40 cellular contexts compared by ENCODE assay signal in the genomic region with DNA sequence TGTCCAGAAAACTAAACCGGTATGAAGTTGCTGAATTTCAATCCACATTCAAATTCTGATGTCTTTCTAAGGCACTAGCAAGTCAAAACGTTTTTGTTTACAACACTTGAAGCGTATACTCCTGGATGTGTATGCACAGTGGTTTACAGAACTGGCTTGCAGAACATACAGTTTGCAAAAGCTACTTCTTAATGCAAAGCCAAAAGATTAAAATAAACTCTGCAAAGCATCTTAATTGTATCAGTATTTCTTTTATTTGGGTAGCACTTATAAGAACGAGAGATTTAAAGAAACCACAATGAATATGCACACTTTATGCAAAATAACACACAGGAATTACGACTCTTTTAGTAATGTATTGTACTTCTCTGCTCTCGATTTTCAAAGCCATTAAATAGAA.
"Had no signal": no experiment of that assay in that cellular context is flagged by ENCODE, and none has a peak within 500 bp of the region (broad histone marks: within the 10 kb centered on the region; RNA-seq: fewer than 3 reads in every experiment).

No MANE protein-coding gene starts in this region.

- H3K9me3 Mint-ChIP-seq: activated naive CD4-positive, alpha-beta T cell treated with anti-CD3 and anti-CD28 coated beads for 36 hours; activated naive CD4-positive, alpha-beta T cell treated with anti-CD3 and anti-CD28 coated beads, Interleukin-2, amount 10 ng/mL, durations not matched to agents 7 days and 5 days; activated naive CD4-positive, alpha-beta T cell treated with anti-CD3 and anti-CD28 coated beads, Interleukin-2, amount 50 U/mL, for 24 hours; activated naive CD4-positive, alpha-beta T cell treated with anti-CD3 and anti-CD28 coated beads, Interleukin-2, amount 50 U/mL, for 72 hours; activated naive CD8-positive, alpha-beta T cell treated with anti-CD3 and anti-CD28 coated beads for 36 hours; activated naive CD8-positive, alpha-beta T cell treated with anti-CD3 and anti-CD28 coated beads, Interleukin-2, amount 10 ng/mL, durations not matched to agents 7 days and 5 days; activated T-cell treated with anti-CD3 and anti-CD28 coated beads, Interleukin-2, amount 50 U/mL, for 4 hours; activated T-cell treated with anti-CD3 and anti-CD28 coated beads, Interleukin-2, amount 50 U/mL, for 72 hours; activated T-helper 1 cell treated with anti-CD3 and anti-CD28 coated beads, Interleukin-12 subunit alpha, Interleukin-12 subunit beta, Interleukin-2, Interleukin-4 antibody, amounts not matched to agents 30 ng/mL and 10 ng/mL and 1 ng/mL, durations not matched to agents 14 hours and 24 hours and 36 hours; activated T-helper 17 cell treated with anti-CD3 and anti-CD28 coated beads, Interleukin-2, amount 50 U/mL, for 72 hours; activated T-helper 2 cell treated with anti-CD3 and anti-CD28 coated beads, Interferon-gamma antibody, Interleukin-2, Interleukin-4, amounts not matched to agents 10 μg/mL and 5 μg/mL and 100 μg/mL, durations not matched to agents 14 hours and 24 hours and 36 hours had no signal

- H3K4me3 ChIP-seq: adrenal gland, ascending aorta, body of pancreas, breast epithelium, cardiac muscle cell, colonic mucosa had no signal

- DNase-seq: activated effector memory CD4-positive, alpha-beta T cell treated with anti-CD3 and anti-CD28 coated beads, Interleukin-2, amount 50 U/mL, for 16 hours; activated effector memory CD4-positive, alpha-beta T cell treated with Interleukin-2 at 50 U/mL for 16 hours; activated gamma-delta T cell; activated gamma-delta T cell treated with Interleukin-2 at 50 U/mL for 16 hours; activated naive CD4-positive, alpha-beta T cell; activated naive CD4-positive, alpha-beta T cell treated with anti-CD3 and anti-CD28 coated beads for 36 hours; activated naive CD4-positive, alpha-beta T cell treated with anti-CD3 and anti-CD28 coated beads, Interleukin-2, amount 10 ng/mL, durations not matched to agents 7 days and 5 days; activated naive CD4-positive, alpha-beta T cell treated with anti-CD3 and anti-CD28 coated beads, Interleukin-2, amount 50 U/mL, for 16 hours; activated naive CD4-positive, alpha-beta T cell treated with Interleukin-2 at 50 U/mL for 16 hours; activated naive CD8-positive, alpha-beta T cell treated with anti-CD3 and anti-CD28 coated beads for 36 hours; activated naive CD8-positive, alpha-beta T cell treated with anti-CD3 and anti-CD28 coated beads, Interleukin-2, amount 10 ng/mL, durations not matched to agents 7 days and 5 days; activated naive CD8-positive, alpha-beta T cell treated with anti-CD3 and anti-CD28 coated beads, Interleukin-2, amount 50 U/mL, for 24 hours; activated T-cell treated with anti-CD3 and anti-CD28 coated beads, Interleukin-2, amount 50 U/mL, for 4 hours; activated T-cell treated with anti-CD3 and anti-CD28 coated beads, Interleukin-2, amount 50 U/mL, for 48 hours; activated T-cell treated with anti-CD3 and anti-CD28 coated beads, Interleukin-2, amount 50 U/mL, for 72 hours; adrenal gland; amniotic stem cell; amygdala; anterior cingulate cortex; aorta; body of pancreas; brain microvascular endothelial cell; caudate nucleus; central memory CD4-positive, alpha-beta T cell; cerebellar nuclear complex; colonic mucosa had no signal

- H3K27me3 Mint-ChIP-seq: activated naive CD4-positive, alpha-beta T cell treated with anti-CD3 and anti-CD28 coated beads, Interleukin-2, amount 10 ng/mL, durations not matched to agents 7 days and 5 days; activated naive CD4-positive, alpha-beta T cell treated with anti-CD3 and anti-CD28 coated beads, Interleukin-2, amount 50 U/mL, for 24 hours; activated naive CD8-positive, alpha-beta T cell; activated naive CD8-positive, alpha-beta T cell treated with anti-CD3 and anti-CD28 coated beads, Interleukin-2, amount 10 ng/mL, durations not matched to agents 7 days and 5 days; activated naive CD8-positive, alpha-beta T cell treated with anti-CD3 and anti-CD28 coated beads, Interleukin-2, amount 50 U/mL, for 24 hours; brain; central memory CD8-positive, alpha-beta T cell had no signal

- H3K27ac ChIP-seq: adrenal gland, ascending aorta, body of pancreas, brain microvascular endothelial cell, breast epithelium, cardiac muscle cell, colonic mucosa had no signal

- ATAC-seq: activated naive CD4-positive, alpha-beta T cell treated with anti-CD3 and anti-CD28 coated beads, Interleukin-2, amount 50 U/mL, for 72 hours; activated naive CD8-positive, alpha-beta T cell treated with anti-CD3 and anti-CD28 coated beads, Interleukin-2, amount 50 U/mL, for 24 hours; activated T-cell treated with anti-CD3 and anti-CD28 coated beads, Interleukin-2, amount 50 U/mL, for 4 hours; activated T-cell treated with anti-CD3 and anti-CD28 coated beads, Interleukin-2, amount 50 U/mL, for 72 hours; activated T-helper 17 cell treated with anti-CD3 and anti-CD28 coated beads, Interleukin-2, amount 50 U/mL, for 72 hours; body of pancreas had no signal

- H3K9me3 ChIP-seq: adrenal gland, ascending aorta, body of pancreas, breast epithelium, colonic mucosa had no signal

- FAIRE-seq: astrocyte, bronchial epithelial cell, colon had no signal

- H3K4me1 ChIP-seq: adrenal gland, ascending aorta, body of pancreas, breast epithelium, colonic mucosa had no signal

- H3K4me3 Mint-ChIP-seq: activated naive CD4-positive, alpha-beta T cell treated with anti-CD3 and anti-CD28 coated beads for 36 hours; activated naive CD4-positive, alpha-beta T cell treated with anti-CD3 and anti-CD28 coated beads, Interleukin-2, amount 10 ng/mL, durations not matched to agents 7 days and 5 days; activated naive CD4-positive, alpha-beta T cell treated with anti-CD3 and anti-CD28 coated beads, Interleukin-2, amount 50 U/mL, for 24 hours; activated naive CD8-positive, alpha-beta T cell; activated naive CD8-positive, alpha-beta T cell treated with anti-CD3 and anti-CD28 coated beads for 36 hours; activated naive CD8-positive, alpha-beta T cell treated with anti-CD3 and anti-CD28 coated beads, Interleukin-2, amount 10 ng/mL, durations not matched to agents 7 days and 5 days; activated naive CD8-positive, alpha-beta T cell treated with anti-CD3 and anti-CD28 coated beads, Interleukin-2, amount 50 U/mL, for 24 hours; activated T-cell treated with anti-CD3 and anti-CD28 coated beads, Interleukin-2, amount 50 U/mL, for 4 hours; activated T-cell treated with anti-CD3 and anti-CD28 coated beads, Interleukin-2, amount 50 U/mL, for 72 hours; activated T-helper 1 cell treated with anti-CD3 and anti-CD28 coated beads, Interleukin-12 subunit alpha, Interleukin-12 subunit beta, Interleukin-2, Interleukin-4 antibody, amounts not matched to agents 30 ng/mL and 10 ng/mL and 1 ng/mL, durations not matched to agents 14 hours and 24 hours and 36 hours; activated T-helper 17 cell treated with anti-CD3 and anti-CD28 coated beads, Interleukin-2, amount 50 U/mL, for 72 hours; central memory CD8-positive, alpha-beta T cell had no signal

- H3K27me3 ChIP-seq: adrenal gland, ascending aorta, body of pancreas, brain microvascular endothelial cell, breast epithelium, cardiac muscle cell, colonic mucosa had no signal

- H3K36me3 ChIP-seq: adrenal gland, ascending aorta, brain microvascular endothelial cell, breast epithelium, cardiac muscle cell, colonic mucosa had no signal

- H3K36me3 Mint-ChIP-seq: activated naive CD4-positive, alpha-beta T cell treated with anti-CD3 and anti-CD28 coated beads, Interleukin-2, amount 10 ng/mL, durations not matched to agents 7 days and 5 days; activated naive CD4-positive, alpha-beta T cell treated with anti-CD3 and anti-CD28 coated beads, Interleukin-2, amount 50 U/mL, for 24 hours; activated naive CD4-positive, alpha-beta T cell treated with anti-CD3 and anti-CD28 coated beads, Interleukin-2, amount 50 U/mL, for 72 hours; activated naive CD8-positive, alpha-beta T cell; activated naive CD8-positive, alpha-beta T cell treated with anti-CD3 and anti-CD28 coated beads for 36 hours; activated naive CD8-positive, alpha-beta T cell treated with anti-CD3 and anti-CD28 coated beads, Interleukin-2, amount 10 ng/mL, durations not matched to agents 7 days and 5 days; brain had no signal

- H3K4me1 Mint-ChIP-seq: activated naive CD4-positive, alpha-beta T cell treated with anti-CD3 and anti-CD28 coated beads, Interleukin-2, amount 10 ng/mL, durations not matched to agents 7 days and 5 days; activated naive CD4-positive, alpha-beta T cell treated with anti-CD3 and anti-CD28 coated beads, Interleukin-2, amount 50 U/mL, for 24 hours; activated naive CD8-positive, alpha-beta T cell treated with anti-CD3 and anti-CD28 coated beads for 36 hours; activated naive CD8-positive, alpha-beta T cell treated with anti-CD3 and anti-CD28 coated beads, Interleukin-2, amount 10 ng/mL, durations not matched to agents 7 days and 5 days; activated naive CD8-positive, alpha-beta T cell treated with anti-CD3 and anti-CD28 coated beads, Interleukin-2, amount 50 U/mL, for 24 hours; activated T-helper 17 cell treated with anti-CD3 and anti-CD28 coated beads, Interleukin-2, amount 50 U/mL, for 72 hours; central memory CD8-positive, alpha-beta T cell had no signal

- H3K27ac Mint-ChIP-seq: activated naive CD4-positive, alpha-beta T cell treated with anti-CD3 and anti-CD28 coated beads for 36 hours; activated naive CD4-positive, alpha-beta T cell treated with anti-CD3 and anti-CD28 coated beads, Interleukin-2, amount 10 ng/mL, durations not matched to agents 7 days and 5 days; activated naive CD4-positive, alpha-beta T cell treated with anti-CD3 and anti-CD28 coated beads, Interleukin-2, amount 50 U/mL, for 24 hours; activated naive CD4-positive, alpha-beta T cell treated with anti-CD3 and anti-CD28 coated beads, Interleukin-2, amount 50 U/mL, for 72 hours; activated naive CD8-positive, alpha-beta T cell; activated naive CD8-positive, alpha-beta T cell treated with anti-CD3 and anti-CD28 coated beads for 36 hours; activated naive CD8-positive, alpha-beta T cell treated with anti-CD3 and anti-CD28 coated beads, Interleukin-2, amount 10 ng/mL, durations not matched to agents 7 days and 5 days; activated naive CD8-positive, alpha-beta T cell treated with anti-CD3 and anti-CD28 coated beads, Interleukin-2, amount 50 U/mL, for 24 hours; activated T-cell treated with anti-CD3 and anti-CD28 coated beads, Interleukin-2, amount 50 U/mL, for 72 hours; activated T-helper 1 cell treated with anti-CD3 and anti-CD28 coated beads, Interleukin-12 subunit alpha, Interleukin-12 subunit beta, Interleukin-2, Interleukin-4 antibody, amounts not matched to agents 30 ng/mL and 10 ng/mL and 1 ng/mL, durations not matched to agents 14 hours and 24 hours and 36 hours; activated T-helper 17 cell treated with anti-CD3 and anti-CD28 coated beads, Interleukin-2, amount 50 U/mL, for 72 hours; activated T-helper 2 cell treated with anti-CD3 and anti-CD28 coated beads, Interferon-gamma antibody, Interleukin-2, Interleukin-4, amounts not matched to agents 10 μg/mL and 5 μg/mL and 100 μg/mL, durations not matched to agents 14 hours and 24 hours and 36 hours had no signal
